In the genomic region with DNA sequence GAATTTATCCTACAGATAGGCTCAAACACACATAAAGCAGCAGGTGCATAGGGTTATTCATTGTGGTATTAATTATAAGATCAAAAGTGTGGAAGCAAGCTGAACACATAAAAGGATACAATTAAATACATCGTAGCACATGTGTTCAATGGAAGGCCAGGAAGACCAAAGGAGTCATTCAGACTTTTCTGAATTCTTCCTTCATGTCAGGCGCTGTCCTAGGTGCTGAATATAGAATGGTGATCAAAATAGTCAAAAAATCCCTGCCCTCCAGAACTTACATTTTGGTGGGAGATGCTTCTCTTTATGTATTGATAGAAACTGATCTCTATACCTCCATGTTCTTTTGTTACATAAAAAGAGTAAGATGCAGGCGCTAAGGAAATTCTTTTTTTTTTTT, we compare ENCODE assay signal across 17 cellular contexts.
A peak's percentile ranks its signal among the peaks of the same experiment; 100 is the strongest.
DNase-seq lines count a peak whose midpoint lies in the region; ATAC-seq and TF ChIP-seq lines count a peak whose summit lies in the region.
"Had no signal": no experiment of that assay in that cellular context is flagged by ENCODE, and none has a peak within 500 bp of the region (broad histone marks: within the 10 kb centered on the region; RNA-seq: fewer than 3 reads in every experiment).

No MANE protein-coding gene starts in this region.

- no peaks in the 10 kb centered on the region for H3K4me1 Mint-ChIP-seq in activated T-helper 17 cell treated with anti-CD3 and anti-CD28 coated beads, Interleukin-2, amount 50 U/mL, for 72 hours

- POLR2A ChIA-PET in HEK293 (lab: Yijun Ruan, JAX), result no interaction called here
- POLR2A ChIA-PET in GM10248 (lab: Yijun Ruan, JAX), result no interaction called here

- no peaks in the 10 kb centered on the region for H3K36me3 ChIP-seq in HEK293 (ENCODE audit: control insufficient read depth in 2 of 2, insufficient read depth in 1 of 2, low read length in 2 of 2)
- no peaks in the 10 kb centered on the region for H3K36me3 ChIP-seq in SJCRH30

- H3K36me3 Mint-ChIP-seq in activated T-helper 17 cell treated with anti-CD3 and anti-CD28 coated beads, Interleukin-2, amount 50 U/mL, for 72 hours (ENCODE audit: low read depth), result no peaks in the 10 kb centered on the region

- H3K4me3 ChIP-seq in HEK293 (ENCODE audit: low read depth, low read length) (no peak overlapping the region), SJCRH30 (no peak overlapping the region)
- H3K4me3 ChIP-seq: PC-9, smooth muscle cell had no signal

- ATAC-seq in GM21515 (IDR thresholded peaks at IDR 0.05; ENCODE audit: unreplicated experiment), result no peak
- no peak for ATAC-seq in activated T-helper 17 cell treated with anti-CD3 and anti-CD28 coated beads, Interleukin-2, amount 50 U/mL, for 72 hours (replicated peaks)
- ATAC-seq: stimulated activated naive CD8-positive, alpha-beta T cell treated with anti-CD3 and anti-CD28 coated beads, Interleukin-15, Interleukin-2, amounts not matched to agents 100 U/mL and 50 U/mL, for 24 hours had no signal

- H3K27me3 Mint-ChIP-seq in activated T-helper 17 cell treated with anti-CD3 and anti-CD28 coated beads, Interleukin-2, amount 50 U/mL, for 72 hours, result peaks cover 60% of the 10 kb centered on the region

- no peak for TF ChIP-seq CTCF in HEK293 (tag by site-specific recombination; IDR thresholded peaks at IDR 0.05)
- TF ChIP-seq CTCF in GM10248 (IDR thresholded peaks at IDR 0.05; ENCODE audit: control extremely low read depth, extremely low read depth, low read depth, missing control alignments), result no peak

- no peak overlapping the region for H3K27ac Mint-ChIP-seq in activated T-helper 17 cell treated with anti-CD3 and anti-CD28 coated beads, Interleukin-2, amount 50 U/mL, for 72 hours
- H3K27ac Mint-ChIP-seq: H9 had no signal

- H3K4me1 ChIP-seq in HEK293 (ENCODE audit: control insufficient read depth, insufficient read depth, low read length), result no peaks in the 10 kb centered on the region
- no peaks in the 10 kb centered on the region for H3K4me1 ChIP-seq in SJCRH30

- H3K4me3 Mint-ChIP-seq in activated T-helper 17 cell treated with anti-CD3 and anti-CD28 coated beads, Interleukin-2, amount 50 U/mL, for 72 hours, result no peak overlapping the region
- H3K4me3 Mint-ChIP-seq: H9 had no signal

- H3K27ac ChIP-seq in HEK293 (ENCODE audit: extremely low read depth, low read depth, low read length) (no peak overlapping the region), SJCRH30 (no peak overlapping the region)
- H3K27ac ChIP-seq: C4-2B, PC-9 had no signal

- DNase-seq in Caki2 (ENCODE audit: low read depth) (peak; percentile 23), SJCRH30 (peak; percentile 13 to 64), iPS-NIHi7 (ENCODE audit: extremely low spot score) (peak; percentile 63), NOMO-1 treated with DMSO at 0.1 percent for 48 hours (lab: John Stamatoyannopoulos, UW; ENCODE audit: unreplicated experiment) (no peak), GM10248 (ENCODE audit: extremely low spot score) (no peak)
- DNase-seq: activated CD4-positive, alpha-beta T cell treated with anti-CD3 and anti-CD28 coated beads, Interleukin-2, amount 50 U/mL, for 48 hours; activated effector memory CD4-positive, alpha-beta T cell treated with anti-CD3 and anti-CD28 coated beads, Interleukin-2, amount 50 U/mL, for 16 hours; H9; NCI-H1105; NCI-H345; PC-9; stimulated activated naive CD8-positive, alpha-beta T cell treated with anti-CD3 and anti-CD28 coated beads, Interleukin-15, Interleukin-2, amounts not matched to agents 100 U/mL and 50 U/mL, for 24 hours had no signal

- no peaks in the 10 kb centered on the region; the same call in 1 of the 2 replicates for H3K9me3 ChIP-seq in HEK293 (ENCODE audit: control insufficient read depth, insufficient read depth, low read depth, low read length)
- no peaks in the 10 kb centered on the region for H3K9me3 ChIP-seq in SJCRH30 (replicated peaks)

- H3K27me3 ChIP-seq in SJCRH30, result no peaks in the 10 kb centered on the region

- in situ Hi-C loops in Caki2 (cut with HindIII; ENCODE audit: low pct_unique_long_range_greater_than_20kb, low sequenced_read_pairs), result no loop called here

- CTCF ChIA-PET in HEK293 (lab: Yijun Ruan, JAX) (interaction anchor here (1.0 kb wide), 1 partner anchor 189 kb away, joined by 3 read pairs; no protein-coding TSS in a partner anchor), GM10248 (lab: Yijun Ruan, JAX) (interaction anchor here (1.0 kb wide), 1 partner anchor 18 kb away, joined by 3 read pairs; no protein-coding TSS in a partner anchor)

- no peaks in the 10 kb centered on the region for H3K9me3 Mint-ChIP-seq in activated T-helper 17 cell treated with anti-CD3 and anti-CD28 coated beads, Interleukin-2, amount 50 U/mL, for 72 hours
- H3K9me3 Mint-ChIP-seq: H9 had no signal

TF ChIP-seq in HEK293, 187 proteins besides CTCF, POLR2A, EP300 and RAD21:
- TF ChIP-seq EGR2 (tag by site-specific recombination; IDR thresholded peaks at IDR 0.05; ENCODE audit: low read depth) (no peak), ZIC2 (tag by site-specific recombination; IDR thresholded peaks at IDR 0.05) (no peak), REST (tag by site-specific recombination; IDR thresholded peaks at IDR 0.05) (peak; percentile 89)
- TF ChIP-seq, protein P1, sequence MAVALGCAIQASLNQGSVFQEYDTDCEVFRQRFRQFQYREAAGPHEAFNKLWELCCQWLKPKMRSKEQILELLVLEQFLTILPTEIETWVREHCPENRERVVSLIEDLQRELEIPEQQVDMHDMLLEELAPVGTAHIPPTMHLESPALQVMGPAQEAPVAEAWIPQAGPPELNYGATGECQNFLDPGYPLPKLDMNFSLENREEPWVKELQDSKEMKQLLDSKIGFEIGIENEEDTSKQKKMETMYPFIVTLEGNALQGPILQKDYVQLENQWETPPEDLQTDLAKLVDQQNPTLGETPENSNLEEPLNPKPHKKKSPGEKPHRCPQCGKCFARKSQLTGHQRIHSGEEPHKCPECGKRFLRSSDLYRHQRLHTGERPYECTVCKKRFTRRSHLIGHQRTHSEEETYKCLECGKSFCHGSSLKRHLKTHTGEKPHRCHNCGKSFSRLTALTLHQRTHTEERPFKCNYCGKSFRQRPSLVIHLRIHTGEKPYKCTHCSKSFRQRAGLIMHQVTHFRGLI (tag by site-specific recombination; IDR thresholded peaks at IDR 0.05), result no peak

Comparison
In these comparisons a context has a peak if more than half of its experiments do, and no peak if none do; other contexts are left out.
1. DNase-seq: peak in Caki2 (single experiment), SJCRH30 (2 of 2) and iPS-NIHi7 (single experiment); none in NOMO-1 treated with DMSO at 0.1 percent for 48 hours (single experiment) and GM10248 (single experiment).